16 cellular contexts compared by ENCODE assay signal in the genomic region with DNA sequence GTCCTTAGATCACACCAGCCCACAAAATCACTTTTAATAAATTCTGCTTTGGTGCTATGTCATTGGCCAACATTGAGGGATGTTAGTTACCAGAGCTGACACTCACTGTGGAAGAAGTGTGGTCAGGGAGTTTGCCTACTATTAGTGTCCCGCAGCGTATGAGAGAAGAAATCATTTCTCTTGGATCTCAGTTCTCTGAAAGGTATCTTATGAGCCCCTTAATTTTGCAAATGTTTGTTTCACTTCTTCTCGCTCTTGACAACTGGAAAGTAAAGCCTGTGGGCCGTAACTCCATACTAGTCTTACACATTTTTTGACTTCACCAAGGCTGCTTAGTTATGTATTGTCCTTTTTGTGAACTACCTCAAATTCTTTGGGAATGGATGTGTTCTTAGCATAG.
"Had no signal": no experiment of that assay in that cellular context is flagged by ENCODE, and none has a peak within 500 bp of the region (broad histone marks: within the 10 kb centered on the region; RNA-seq: fewer than 3 reads in every experiment).

No MANE protein-coding gene starts in this region.

- ATAC-seq: activated CD8-positive, alpha-beta memory T cell treated with anti-CD3 and anti-CD28 coated beads, Interleukin-2, amount 10 ng/mL, durations not matched to agents 7 days and 5 days; effector memory CD8-positive, alpha-beta T cell; left cardiac atrium; naive thymus-derived CD8-positive, alpha-beta T cell; stimulated activated memory B cell treated with anti-CD40 and anti-IgM and Interleukin-4, amounts not matched to agents 10 μg/mL and 1 μg/mL and 100 μg/mL, for 72 hours had no signal

- H3K9me3 Mint-ChIP-seq: activated T-cell treated with anti-CD3 and anti-CD28 coated beads, Interleukin-2, amount 50 U/mL, for 24 hours; effector memory CD8-positive, alpha-beta T cell; naive thymus-derived CD8-positive, alpha-beta T cell; stimulated activated memory B cell treated with anti-CD40 and anti-IgM and Interleukin-4, amounts not matched to agents 10 μg/mL and 1 μg/mL and 100 μg/mL, for 72 hours had no signal

- H3K9me3 ChIP-seq: spleen, transverse colon had no signal

- H3K4me3 Mint-ChIP-seq: activated CD8-positive, alpha-beta memory T cell treated with anti-CD3 and anti-CD28 coated beads, Interleukin-2, amount 10 ng/mL, durations not matched to agents 7 days and 5 days; activated naive CD8-positive, alpha-beta T cell; activated T-cell treated with anti-CD3 and anti-CD28 coated beads, Interleukin-2, amount 50 U/mL, for 24 hours; effector memory CD8-positive, alpha-beta T cell; naive thymus-derived CD8-positive, alpha-beta T cell; stimulated activated memory B cell treated with anti-CD40 and anti-IgM and Interleukin-4, amounts not matched to agents 10 μg/mL and 1 μg/mL and 100 μg/mL, for 72 hours had no signal

- H3K36me3 ChIP-seq: brain microvascular endothelial cell, spleen, transverse colon had no signal

- H3K4me3 ChIP-seq: spleen, transverse colon had no signal

- H3K27me3 Mint-ChIP-seq: stimulated activated memory B cell treated with anti-CD40 and anti-IgM and Interleukin-4, amounts not matched to agents 10 μg/mL and 1 μg/mL and 100 μg/mL, for 72 hours had no signal

- H3K27ac Mint-ChIP-seq: activated CD8-positive, alpha-beta memory T cell treated with anti-CD3 and anti-CD28 coated beads, Interleukin-2, amount 10 ng/mL, durations not matched to agents 7 days and 5 days; activated naive CD8-positive, alpha-beta T cell; activated T-cell treated with anti-CD3 and anti-CD28 coated beads, Interleukin-2, amount 50 U/mL, for 24 hours; effector memory CD8-positive, alpha-beta T cell; naive thymus-derived CD8-positive, alpha-beta T cell; stimulated activated memory B cell treated with anti-CD40 and anti-IgM and Interleukin-4, amounts not matched to agents 10 μg/mL and 1 μg/mL and 100 μg/mL, for 72 hours had no signal

- H3K27me3 ChIP-seq: brain microvascular endothelial cell, spleen, transverse colon had no signal

- H3K4me1 ChIP-seq: transverse colon had no signal

- H3K27ac ChIP-seq: brain microvascular endothelial cell, transverse colon had no signal

- H3K4me1 Mint-ChIP-seq: activated CD8-positive, alpha-beta memory T cell treated with anti-CD3 and anti-CD28 coated beads, Interleukin-2, amount 10 ng/mL, durations not matched to agents 7 days and 5 days; stimulated activated memory B cell treated with anti-CD40 and anti-IgM and Interleukin-4, amounts not matched to agents 10 μg/mL and 1 μg/mL and 100 μg/mL, for 72 hours had no signal

- DNase-seq: activated CD4-positive, alpha-beta T cell treated with anti-CD3 and anti-CD28 coated beads, Interleukin-2, amount 50 U/mL, for 48 hours; activated CD4-positive, CD25-positive, alpha-beta regulatory T cell treated with anti-CD3 and anti-CD28 coated beads, Interleukin-2, amount 50 U/mL, for 72 hours; activated CD8-positive, alpha-beta memory T cell treated with anti-CD3 and anti-CD28 coated beads, Interleukin-2, amount 10 ng/mL, durations not matched to agents 7 days and 5 days; activated gamma-delta T cell; activated T-cell treated with anti-CD3 and anti-CD28 coated beads, Interleukin-2, amount 50 U/mL, for 24 hours; brain microvascular endothelial cell; effector memory CD8-positive, alpha-beta T cell; left cardiac atrium; naive thymus-derived CD8-positive, alpha-beta T cell; posterior cingulate gyrus; spleen; stimulated activated CD4-positive, alpha-beta T cell treated with anti-CD3 and anti-CD28 coated beads, Interleukin-1b, Interleukin-23, amount 100 ng/mL, for 48 hours; substantia nigra; transverse colon had no signal
